In the genomic region with DNA sequence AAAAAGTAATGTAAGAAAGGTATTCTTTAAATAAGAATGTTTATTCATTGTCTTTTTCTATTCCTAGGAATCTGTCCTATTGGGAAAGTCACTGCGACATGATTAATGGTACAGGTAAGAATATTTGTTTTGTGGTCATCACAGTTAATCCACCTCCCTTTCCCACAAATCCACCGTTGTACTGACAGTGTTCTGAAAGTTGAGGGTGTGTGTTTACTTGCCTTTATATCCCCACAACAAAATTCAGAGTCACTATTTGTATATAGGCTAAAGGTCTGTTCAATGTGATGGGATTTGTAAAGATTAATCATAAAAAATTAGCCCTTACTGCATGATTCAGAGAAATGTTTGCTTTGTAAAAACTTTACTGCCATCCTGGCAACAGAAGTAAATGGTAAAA, we compare ENCODE assay signal across 27 cellular contexts. TPM values are rescaled to one million over a fixed set of nuclear protein-coding genes. Genes with fewer than 3 reads are reported as not detected.
"Had no signal": no experiment of that assay in that cellular context is flagged by ENCODE, and none has a peak within 500 bp of the region (broad histone marks: within the 10 kb centered on the region; RNA-seq: fewer than 3 reads in every experiment).

No MANE protein-coding gene starts in this region.

- H3K4me3 Mint-ChIP-seq: activated CD4-positive, alpha-beta T cell treated with anti-CD3 and anti-CD28 coated beads for 36 hours; activated CD8-positive, alpha-beta T cell treated with anti-CD3 and anti-CD28 coated beads, Interleukin-2, amount 10 ng/mL, durations not matched to agents 7 days and 5 days; activated naive CD4-positive, alpha-beta T cell treated with anti-CD3 and anti-CD28 coated beads, Interleukin-2, amount 10 ng/mL, durations not matched to agents 7 days and 5 days; activated naive CD8-positive, alpha-beta T cell treated with anti-CD3 and anti-CD28 coated beads, Interleukin-2, amount 10 ng/mL, durations not matched to agents 7 days and 5 days; activated T-helper 1 cell treated with anti-CD3 and anti-CD28 coated beads, Interleukin-12 subunit alpha, Interleukin-12 subunit beta, Interleukin-2, Interleukin-4 antibody, amounts not matched to agents 30 ng/mL and 10 ng/mL and 1 ng/mL, durations not matched to agents 14 hours and 24 hours and 36 hours; central memory CD8-positive, alpha-beta T cell; memory B cell; naive thymus-derived CD8-positive, alpha-beta T cell; neural progenitor cell; stimulated activated naive B cell treated with anti-CD40 and anti-IgM and Interleukin-4, amounts not matched to agents 10 μg/mL and 1 μg/mL and 100 μg/mL, for 72 hours; T-helper 2 cell treated with Interferon-gamma antibody and Interleukin-4, amounts not matched to agents 5 μg/mL and 100 μg/mL, for 36 hours had no signal

- H3K36me3 Mint-ChIP-seq: activated naive CD4-positive, alpha-beta T cell treated with anti-CD3 and anti-CD28 coated beads, Interleukin-2, amount 10 ng/mL, durations not matched to agents 7 days and 5 days; activated naive CD8-positive, alpha-beta T cell treated with anti-CD3 and anti-CD28 coated beads, Interleukin-2, amount 10 ng/mL, durations not matched to agents 7 days and 5 days; memory B cell; naive thymus-derived CD8-positive, alpha-beta T cell; neural progenitor cell; stimulated activated naive B cell treated with anti-CD40 and anti-IgM and Interleukin-4, amounts not matched to agents 10 μg/mL and 1 μg/mL and 100 μg/mL, for 72 hours had no signal

- H3K4me1 Mint-ChIP-seq: activated CD4-positive, alpha-beta T cell treated with anti-CD3 and anti-CD28 coated beads for 36 hours; activated naive CD4-positive, alpha-beta T cell treated with anti-CD3 and anti-CD28 coated beads, Interleukin-2, amount 10 ng/mL, durations not matched to agents 7 days and 5 days; activated naive CD8-positive, alpha-beta T cell treated with anti-CD3 and anti-CD28 coated beads, Interleukin-2, amount 10 ng/mL, durations not matched to agents 7 days and 5 days; central memory CD8-positive, alpha-beta T cell; memory B cell; naive thymus-derived CD8-positive, alpha-beta T cell; neural progenitor cell; stimulated activated naive B cell treated with anti-CD40 and anti-IgM and Interleukin-4, amounts not matched to agents 10 μg/mL and 1 μg/mL and 100 μg/mL, for 72 hours had no signal

- ATAC-seq: activated CD4-positive, alpha-beta T cell treated with anti-CD3 and anti-CD28 coated beads for 36 hours; activated CD8-positive, alpha-beta T cell treated with anti-CD3 and anti-CD28 coated beads, Interleukin-2, amount 10 ng/mL, durations not matched to agents 7 days and 5 days; gastroesophageal sphincter; left cardiac atrium; naive thymus-derived CD8-positive, alpha-beta T cell; stimulated activated naive B cell treated with anti-CD40 and anti-IgM and Interleukin-4, amounts not matched to agents 10 μg/mL and 1 μg/mL and 100 μg/mL, for 72 hours; upper lobe of right lung had no signal

- H3K27me3 Mint-ChIP-seq: activated CD4-positive, alpha-beta T cell treated with anti-CD3 and anti-CD28 coated beads for 36 hours; activated naive CD4-positive, alpha-beta T cell treated with anti-CD3 and anti-CD28 coated beads, Interleukin-2, amount 10 ng/mL, durations not matched to agents 7 days and 5 days; activated naive CD8-positive, alpha-beta T cell treated with anti-CD3 and anti-CD28 coated beads, Interleukin-2, amount 10 ng/mL, durations not matched to agents 7 days and 5 days; central memory CD8-positive, alpha-beta T cell; memory B cell; stimulated activated naive B cell treated with anti-CD40 and anti-IgM and Interleukin-4, amounts not matched to agents 10 μg/mL and 1 μg/mL and 100 μg/mL, for 72 hours had no signal

- H3K27ac Mint-ChIP-seq: activated CD4-positive, alpha-beta T cell treated with anti-CD3 and anti-CD28 coated beads for 36 hours; activated CD8-positive, alpha-beta T cell treated with anti-CD3 and anti-CD28 coated beads, Interleukin-2, amount 10 ng/mL, durations not matched to agents 7 days and 5 days; activated naive CD4-positive, alpha-beta T cell treated with anti-CD3 and anti-CD28 coated beads, Interleukin-2, amount 10 ng/mL, durations not matched to agents 7 days and 5 days; activated naive CD8-positive, alpha-beta T cell treated with anti-CD3 and anti-CD28 coated beads, Interleukin-2, amount 10 ng/mL, durations not matched to agents 7 days and 5 days; activated T-helper 1 cell treated with anti-CD3 and anti-CD28 coated beads, Interleukin-12 subunit alpha, Interleukin-12 subunit beta, Interleukin-2, Interleukin-4 antibody, amounts not matched to agents 30 ng/mL and 10 ng/mL and 1 ng/mL, durations not matched to agents 14 hours and 24 hours and 36 hours; memory B cell; naive thymus-derived CD8-positive, alpha-beta T cell; neural progenitor cell; stimulated activated naive B cell treated with anti-CD40 and anti-IgM and Interleukin-4, amounts not matched to agents 10 μg/mL and 1 μg/mL and 100 μg/mL, for 72 hours; T-helper 2 cell treated with Interferon-gamma antibody and Interleukin-4, amounts not matched to agents 5 μg/mL and 100 μg/mL, for 36 hours had no signal

- DNase-seq: activated CD4-positive, alpha-beta T cell treated with anti-CD3 and anti-CD28 coated beads for 36 hours; activated CD4-positive, CD25-positive, alpha-beta regulatory T cell; activated CD8-positive, alpha-beta T cell treated with anti-CD3 and anti-CD28 coated beads, Interleukin-2, amount 10 ng/mL, durations not matched to agents 7 days and 5 days; activated gamma-delta T cell; activated naive CD4-positive, alpha-beta T cell treated with anti-CD3 and anti-CD28 coated beads, Interleukin-2, amount 10 ng/mL, durations not matched to agents 7 days and 5 days; activated naive CD8-positive, alpha-beta T cell treated with anti-CD3 and anti-CD28 coated beads, Interleukin-2, amount 10 ng/mL, durations not matched to agents 7 days and 5 days; amniotic stem cell; brain microvascular endothelial cell; dermis blood vessel endothelial cell; effector CD4-positive, alpha-beta T cell; islet precursor cell; left cardiac atrium; naive thymus-derived CD8-positive, alpha-beta T cell; occipital lobe; stimulated activated CD4-positive, alpha-beta T cell treated with anti-CD3 and anti-CD28 coated beads, Interleukin-1b, Interleukin-23, amount 100 ng/mL, for 48 hours; stimulated activated naive B cell treated with anti-CD40 and anti-IgM and Interleukin-4, amounts not matched to agents 10 μg/mL and 1 μg/mL and 100 μg/mL, for 72 hours; stomach; T-helper 1 cell; tibial artery; upper lobe of right lung had no signal

- H3K9me3 Mint-ChIP-seq: activated naive CD4-positive, alpha-beta T cell treated with anti-CD3 and anti-CD28 coated beads, Interleukin-2, amount 10 ng/mL, durations not matched to agents 7 days and 5 days; activated naive CD8-positive, alpha-beta T cell treated with anti-CD3 and anti-CD28 coated beads, Interleukin-2, amount 10 ng/mL, durations not matched to agents 7 days and 5 days; activated T-helper 1 cell treated with anti-CD3 and anti-CD28 coated beads, Interleukin-12 subunit alpha, Interleukin-12 subunit beta, Interleukin-2, Interleukin-4 antibody, amounts not matched to agents 30 ng/mL and 10 ng/mL and 1 ng/mL, durations not matched to agents 14 hours and 24 hours and 36 hours; memory B cell; naive thymus-derived CD8-positive, alpha-beta T cell; neural progenitor cell; stimulated activated naive B cell treated with anti-CD40 and anti-IgM and Interleukin-4, amounts not matched to agents 10 μg/mL and 1 μg/mL and 100 μg/mL, for 72 hours; T-helper 2 cell treated with Interferon-gamma antibody and Interleukin-4, amounts not matched to agents 5 μg/mL and 100 μg/mL, for 36 hours had no signal

RNA-seq across cellular contexts. Expression of gene CD36, which starts 27.9 kb away (rescaled TPM):
- total RNA-seq: activated CD4-positive, alpha-beta T cell treated with anti-CD3 and anti-CD28 coated beads for 36 hours; activated CD8-positive, alpha-beta T cell treated with anti-CD3 and anti-CD28 coated beads, Interleukin-2, amount 10 ng/mL, durations not matched to agents 7 days and 5 days; activated T-helper 1 cell treated with anti-CD3 and anti-CD28 coated beads, Interleukin-12 subunit alpha, Interleukin-12 subunit beta, Interleukin-2, Interleukin-4 antibody, amounts not matched to agents 30 ng/mL and 10 ng/mL and 1 ng/mL, durations not matched to agents 14 hours and 24 hours and 36 hours; epithelial cell of proximal tubule had no signal
